ENCODE assay signal across 17 cellular contexts in the genomic region with DNA sequence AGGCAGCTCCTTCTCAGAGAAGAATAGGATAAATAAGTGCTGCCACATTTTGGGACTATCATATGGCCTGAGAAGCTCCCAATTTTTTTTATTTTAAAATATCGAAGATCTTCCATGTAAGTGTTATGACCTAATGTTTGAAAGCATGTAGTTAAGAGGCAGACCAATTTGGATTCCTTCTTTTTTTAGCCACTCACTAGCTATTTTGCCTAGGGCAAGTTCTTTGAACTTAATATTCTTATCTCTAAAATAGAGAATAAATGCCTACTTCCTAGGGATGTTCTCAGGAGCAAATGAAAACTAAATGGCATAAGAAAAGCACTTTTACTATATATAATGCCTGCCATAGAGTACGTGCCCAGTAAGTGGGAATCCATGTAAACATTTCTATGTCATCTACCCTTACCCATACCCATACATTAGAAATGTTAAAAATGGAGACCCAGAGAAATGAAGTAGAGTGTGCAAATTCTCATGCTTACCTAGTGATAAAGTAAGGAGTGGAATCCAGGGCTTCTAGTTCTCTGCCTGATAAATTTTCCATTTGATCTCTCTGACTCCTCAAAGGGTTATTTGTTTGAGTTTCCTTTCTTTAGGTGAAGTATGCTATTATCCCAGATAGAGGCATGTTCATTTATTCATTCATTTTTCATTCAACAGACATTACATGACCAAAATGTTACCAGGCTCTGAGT.
DNase-seq lines count a peak whose midpoint lies in the region; ATAC-seq and TF ChIP-seq lines count a peak whose summit lies in the region.
"Had no signal": no experiment of that assay in that cellular context is flagged by ENCODE, and none has a peak within 500 bp of the region (broad histone marks: within the 10 kb centered on the region; RNA-seq: fewer than 3 reads in every experiment).

No MANE protein-coding gene starts in this region.

- H3K36me3 Mint-ChIP-seq in CD4-positive, alpha-beta T cell (ENCODE audit: low read depth): peaks cover 9% of the 10 kb centered on the region
- H3K36me3 Mint-ChIP-seq in chondrocyte (ENCODE audit: low read depth): peaks cover 1% of the 10 kb centered on the region

- peak overlapping the region; percentile 65 for H2AFZ ChIP-seq in parathyroid adenoma

- peaks cover 16% of the 10 kb centered on the region for H3K4me1 ChIP-seq in parathyroid adenoma

- DNase-seq in CD4-positive, alpha-beta T cell: no peak
- DNase-seq in M059J (ENCODE audit: low read depth) (peak; percentile 43), chondrocyte (ENCODE audit: low spot score) (no peak), SKM-1 treated with dmso at 0.1 percent for 144 hours (lab: John Stamatoyannopoulos, UW; ENCODE audit: unreplicated experiment) (no peak), G401 (ENCODE audit: low spot score) (no peak), nucleus accumbens (lab: John Stamatoyannopoulos, UW) (no peak)
- DNase-seq: activated effector memory CD4-positive, alpha-beta T cell treated with anti-CD3 and anti-CD28 coated beads, Interleukin-2, amount 50 U/mL, for 16 hours; amygdala; MM.1S; naive B cell; NCI-H1694 treated with DMSO at 0.1 percent for 48 hours; SIG-M5; stimulated activated CD4-positive, alpha-beta T cell treated with anti-CD3 and anti-CD28 coated beads, Interleukin-2, amount 100 ng/mL, for 24 hours had no signal

- H3K36me3 ChIP-seq in parathyroid adenoma (ENCODE audit: control insufficient read depth, insufficient read depth, low read length): no peaks in the 10 kb centered on the region

- peak overlapping the region; percentile 83 for H3K27ac Mint-ChIP-seq in CD4-positive, alpha-beta T cell
- H3K27ac Mint-ChIP-seq in chondrocyte (ENCODE audit: unreplicated experiment): peak overlapping the region; percentile 81

- H3K79me2 ChIP-seq in parathyroid adenoma: no peaks in the 10 kb centered on the region

- H3K27me3 ChIP-seq in CD4-positive, alpha-beta T cell (ENCODE audit: control insufficient read depth, insufficient read depth, low read length): no peaks in the 10 kb centered on the region
- H3K27me3 ChIP-seq in parathyroid adenoma (ENCODE audit: control insufficient read depth, insufficient read depth, low read length): no peaks in the 10 kb centered on the region

- H3K4me1 Mint-ChIP-seq in CD4-positive, alpha-beta T cell (ENCODE audit: low read depth): peaks cover 29% of the 10 kb centered on the region
- H3K4me1 Mint-ChIP-seq in chondrocyte (ENCODE audit: low read depth): peaks cover 51% of the 10 kb centered on the region
- H3K4me1 Mint-ChIP-seq: naive B cell had no signal

- no peak overlapping the region for H3K4me3 Mint-ChIP-seq in CD4-positive, alpha-beta T cell
- no peak overlapping the region for H3K4me3 Mint-ChIP-seq in chondrocyte (ENCODE audit: unreplicated experiment)
- H3K4me3 Mint-ChIP-seq: naive B cell had no signal

- H3K4me2 ChIP-seq in parathyroid adenoma (ENCODE audit: low read length): no peak overlapping the region

- no peaks in the 10 kb centered on the region for H3K9me3 Mint-ChIP-seq in CD4-positive, alpha-beta T cell
- H3K9me3 Mint-ChIP-seq in chondrocyte (ENCODE audit: low read depth): no peaks in the 10 kb centered on the region
- H3K9me3 Mint-ChIP-seq: naive B cell had no signal

- no peak overlapping the region for H3K9ac ChIP-seq in parathyroid adenoma

- no peak for ATAC-seq in CD4-positive, alpha-beta T cell (ENCODE audit: poor library complexity)
- no peak for ATAC-seq in HG02759 (IDR thresholded peaks at IDR 0.05; ENCODE audit: unreplicated experiment)
- ATAC-seq: GM12878 had no signal

- H3K4me3 ChIP-seq in parathyroid adenoma (ENCODE audit: low read depth, low read length): no peak overlapping the region
- H3K4me3 ChIP-seq: coronary artery, GM12878 had no signal

- no peak overlapping the region for H3K27ac ChIP-seq in CD4-positive, alpha-beta T cell (ENCODE audit: low read depth, low read length)
- H3K27ac ChIP-seq in parathyroid adenoma: no peak overlapping the region

- no peak for TF ChIP-seq CTCF in CD4-positive, alpha-beta T cell (IDR thresholded peaks at IDR 0.05)
- TF ChIP-seq CTCF in chondrocyte (IDR thresholded peaks at IDR 0.05) (no peak), parathyroid adenoma (IDR thresholded peaks at IDR 0.05) (no peak)

- H3K27me3 Mint-ChIP-seq in CD4-positive, alpha-beta T cell: no peaks in the 10 kb centered on the region
- H3K27me3 Mint-ChIP-seq in chondrocyte (ENCODE audit: low read depth): no peaks in the 10 kb centered on the region
- H3K27me3 Mint-ChIP-seq: naive B cell had no signal

- no peaks in the 10 kb centered on the region for H3K9me3 ChIP-seq in CD4-positive, alpha-beta T cell (ENCODE audit: control insufficient read depth, low read length)
- H3K9me3 ChIP-seq in parathyroid adenoma (ENCODE audit: control insufficient read depth, low read length): no peaks in the 10 kb centered on the region

- CTCF ChIA-PET in CD4-positive, alpha-beta T cell (lab: Charles Lee): no interaction called here

- in situ Hi-C loops in G401 (cut with HindIII; ENCODE audit: low sequenced_read_pairs): no loop called here

- intact Hi-C loops in CD4-positive, alpha-beta T cell (cut with DNase I, micrococcal nuclease): no loop called here

- POLR2A ChIA-PET in CD4-positive, alpha-beta T cell (lab: Charles Lee): no interaction called here
